In the genomic region with DNA sequence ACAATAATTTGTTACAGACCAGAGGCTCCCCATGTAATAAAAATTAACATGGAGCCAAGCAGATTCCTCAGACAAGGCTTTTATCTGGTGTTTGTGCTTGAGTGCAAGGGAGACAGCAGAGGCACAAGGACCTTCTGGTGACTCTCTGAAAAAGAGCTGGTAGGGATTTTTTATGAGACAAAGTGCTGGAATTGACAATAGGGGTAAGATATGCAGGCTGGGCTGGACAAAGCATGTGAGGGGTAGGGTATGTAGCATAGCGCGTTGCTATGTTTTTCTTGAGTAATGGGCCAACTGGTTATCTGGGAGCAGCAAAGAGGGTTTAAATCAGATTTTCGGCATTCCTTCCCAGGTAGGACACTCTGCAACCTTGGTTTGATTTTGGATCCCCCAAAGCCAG, we compare ENCODE assay signal across 21 cellular contexts.
"Had no signal": no experiment of that assay in that cellular context is flagged by ENCODE, and none has a peak within 500 bp of the region (broad histone marks: within the 10 kb centered on the region; RNA-seq: fewer than 3 reads in every experiment).

No MANE protein-coding gene starts in this region.

- H3K4me1 Mint-ChIP-seq: activated naive CD8-positive, alpha-beta T cell treated with anti-CD3 and anti-CD28 coated beads, Interleukin-2, amount 50 U/mL, for 24 hours had no signal

- DNase-seq: activated CD4-positive, alpha-beta T cell treated with anti-CD3 and anti-CD28 coated beads for 4 hours; activated CD8-positive, alpha-beta memory T cell treated with anti-CD3 and anti-CD28 coated beads, Interleukin-2, amount 50 U/mL, for 4 hours; activated CD8-positive, alpha-beta T cell treated with anti-CD3 and anti-CD28 coated beads for 36 hours; activated naive CD4-positive, alpha-beta T cell; activated naive CD8-positive, alpha-beta T cell treated with anti-CD3 and anti-CD28 coated beads, Interleukin-2, amount 50 U/mL, for 24 hours; caudate nucleus; effector CD8-positive, alpha-beta T cell; gastrocnemius medialis; heart right ventricle; left ventricle myocardium superior; right cardiac atrium; spleen; stimulated activated CD4-positive, alpha-beta T cell treated with anti-CD3 and anti-CD28 coated beads, Interleukin-1b, Interleukin-23, amount 100 ng/mL, for 48 hours; stimulated activated naive CD4-positive, alpha-beta T cell; substantia nigra; WERI-Rb-1 had no signal

- H3K9me3 ChIP-seq: gastrocnemius medialis, neutrophil had no signal

- H3K27ac ChIP-seq: coronary artery, gastrocnemius medialis, heart right ventricle, neutrophil, spleen, WERI-Rb-1 had no signal

- H3K27me3 Mint-ChIP-seq: type B pancreatic cell had no signal

- H3K27ac Mint-ChIP-seq: activated CD8-positive, alpha-beta T cell treated with anti-CD3 and anti-CD28 coated beads for 36 hours; activated naive CD8-positive, alpha-beta T cell treated with anti-CD3 and anti-CD28 coated beads, Interleukin-2, amount 50 U/mL, for 24 hours; activated T-helper 1 cell treated with anti-CD3 and anti-CD28 coated beads, Interleukin-12 subunit alpha, Interleukin-12 subunit beta, Interleukin-2, Interleukin-4 antibody, amounts not matched to agents 30 ng/mL and 10 ng/mL and 1 ng/mL, durations not matched to agents 14 hours and 24 hours and 36 hours; type B pancreatic cell had no signal

- H3K36me3 Mint-ChIP-seq: type B pancreatic cell had no signal

- H3K4me3 Mint-ChIP-seq: activated CD8-positive, alpha-beta T cell treated with anti-CD3 and anti-CD28 coated beads for 36 hours; activated naive CD8-positive, alpha-beta T cell treated with anti-CD3 and anti-CD28 coated beads, Interleukin-2, amount 50 U/mL, for 24 hours; activated T-helper 1 cell treated with anti-CD3 and anti-CD28 coated beads, Interleukin-12 subunit alpha, Interleukin-12 subunit beta, Interleukin-2, Interleukin-4 antibody, amounts not matched to agents 30 ng/mL and 10 ng/mL and 1 ng/mL, durations not matched to agents 14 hours and 24 hours and 36 hours; type B pancreatic cell had no signal

- H3K4me1 ChIP-seq: heart right ventricle had no signal

- H3K36me3 ChIP-seq: gastrocnemius medialis, heart right ventricle, neutrophil, spleen, WERI-Rb-1 had no signal

- H3K27me3 ChIP-seq: gastrocnemius medialis, heart right ventricle, neutrophil, spleen had no signal

- FAIRE-seq: keratinocyte had no signal

- ATAC-seq: activated CD8-positive, alpha-beta T cell treated with anti-CD3 and anti-CD28 coated beads for 36 hours; activated naive CD8-positive, alpha-beta T cell treated with anti-CD3 and anti-CD28 coated beads, Interleukin-2, amount 50 U/mL, for 24 hours; gastrocnemius medialis; heart right ventricle; left ventricle myocardium superior; right cardiac atrium had no signal

- H3K9me3 Mint-ChIP-seq: activated CD8-positive, alpha-beta T cell treated with anti-CD3 and anti-CD28 coated beads for 36 hours; activated T-helper 1 cell treated with anti-CD3 and anti-CD28 coated beads, Interleukin-12 subunit alpha, Interleukin-12 subunit beta, Interleukin-2, Interleukin-4 antibody, amounts not matched to agents 30 ng/mL and 10 ng/mL and 1 ng/mL, durations not matched to agents 14 hours and 24 hours and 36 hours had no signal

- H3K4me3 ChIP-seq: coronary artery, gastrocnemius medialis, heart right ventricle, spleen had no signal
